Comparison of ENCODE assay signal across 24 cellular contexts in genomic region chr14:102211240-102211639, GRCh38.
"Had no signal": no experiment of that assay in that cellular context is flagged by ENCODE, and none has a peak within 500 bp of the region (broad histone marks: within the 10 kb centered on the region; RNA-seq: fewer than 3 reads in every experiment).

No MANE protein-coding gene starts in this region.

- H3K4me3 ChIP-seq: gastrocnemius medialis, left lung, pancreas, psoas muscle, upper lobe of left lung had no signal

- H3K27me3 ChIP-seq: gastrocnemius medialis, left lung, pancreas, upper lobe of left lung had no signal

- H3K4me1 Mint-ChIP-seq: activated CD4-positive, alpha-beta T cell treated with anti-CD3 and anti-CD28 coated beads, Interleukin-2, amount 10 ng/mL, durations not matched to agents 7 days and 5 days; mesothelial cell of epicardium had no signal

- H3K9me3 Mint-ChIP-seq: activated CD4-positive, alpha-beta T cell treated with anti-CD3 and anti-CD28 coated beads, Interleukin-2, amount 10 ng/mL, durations not matched to agents 7 days and 5 days; activated CD8-positive, alpha-beta T cell treated with anti-CD3 and anti-CD28 coated beads for 36 hours; activated naive CD4-positive, alpha-beta T cell treated with anti-CD3 and anti-CD28 coated beads, Interleukin-2, amount 50 U/mL, for 72 hours; activated T-cell treated with anti-CD3 and anti-CD28 coated beads, Interleukin-2, amount 50 U/mL, for 72 hours; central memory CD8-positive, alpha-beta T cell; dendritic cell treated with granulocyte-macrophage colony-stimulating factor and Interleukin-4, amounts not matched to agents 40 ng/mL and 50 ng/mL, for 4 days; mesothelial cell of epicardium; naive B cell; nephron progenitor cell; T-helper 1 cell treated with Interleukin-12 subunit alpha and Interleukin-12 subunit beta and Interleukin-4 antibody, amounts not matched to agents 30 μg/mL and 1 μg/mL, for 36 hours had no signal

- ATAC-seq: activated CD8-positive, alpha-beta T cell treated with anti-CD3 and anti-CD28 coated beads for 36 hours; activated naive CD4-positive, alpha-beta T cell treated with anti-CD3 and anti-CD28 coated beads, Interleukin-2, amount 50 U/mL, for 72 hours; activated T-cell treated with anti-CD3 and anti-CD28 coated beads, Interleukin-2, amount 50 U/mL, for 72 hours; gastrocnemius medialis; left lung; pancreas; psoas muscle had no signal

- H3K4me3 Mint-ChIP-seq: activated CD4-positive, alpha-beta T cell treated with anti-CD3 and anti-CD28 coated beads, Interleukin-2, amount 10 ng/mL, durations not matched to agents 7 days and 5 days; activated CD8-positive, alpha-beta T cell treated with anti-CD3 and anti-CD28 coated beads for 36 hours; activated T-cell treated with anti-CD3 and anti-CD28 coated beads, Interleukin-2, amount 50 U/mL, for 72 hours; central memory CD8-positive, alpha-beta T cell; dendritic cell treated with granulocyte-macrophage colony-stimulating factor and Interleukin-4, amounts not matched to agents 40 ng/mL and 50 ng/mL, for 4 days; mesothelial cell of epicardium; naive B cell; nephron progenitor cell; T-helper 1 cell treated with Interleukin-12 subunit alpha and Interleukin-12 subunit beta and Interleukin-4 antibody, amounts not matched to agents 30 μg/mL and 1 μg/mL, for 36 hours had no signal

- H3K36me3 ChIP-seq: gastrocnemius medialis had no signal

- H3K27me3 Mint-ChIP-seq: activated CD4-positive, alpha-beta T cell treated with anti-CD3 and anti-CD28 coated beads, Interleukin-2, amount 10 ng/mL, durations not matched to agents 7 days and 5 days; activated CD8-positive, alpha-beta T cell treated with anti-CD3 and anti-CD28 coated beads for 36 hours; central memory CD8-positive, alpha-beta T cell; dendritic cell treated with granulocyte-macrophage colony-stimulating factor and Interleukin-4, amounts not matched to agents 40 ng/mL and 50 ng/mL, for 4 days; naive B cell had no signal

- H3K36me3 Mint-ChIP-seq: activated naive CD4-positive, alpha-beta T cell treated with anti-CD3 and anti-CD28 coated beads, Interleukin-2, amount 50 U/mL, for 72 hours had no signal

- H3K9me3 ChIP-seq: gastrocnemius medialis, left lung, pancreas, psoas muscle, upper lobe of left lung had no signal

- H3K27ac Mint-ChIP-seq: activated CD4-positive, alpha-beta T cell treated with anti-CD3 and anti-CD28 coated beads, Interleukin-2, amount 10 ng/mL, durations not matched to agents 7 days and 5 days; activated CD8-positive, alpha-beta T cell treated with anti-CD3 and anti-CD28 coated beads for 36 hours; activated naive CD4-positive, alpha-beta T cell treated with anti-CD3 and anti-CD28 coated beads, Interleukin-2, amount 50 U/mL, for 72 hours; activated T-cell treated with anti-CD3 and anti-CD28 coated beads, Interleukin-2, amount 50 U/mL, for 72 hours; dendritic cell treated with granulocyte-macrophage colony-stimulating factor and Interleukin-4, amounts not matched to agents 40 ng/mL and 50 ng/mL, for 4 days; T-helper 1 cell treated with Interleukin-12 subunit alpha and Interleukin-12 subunit beta and Interleukin-4 antibody, amounts not matched to agents 30 μg/mL and 1 μg/mL, for 36 hours had no signal

- H3K27ac ChIP-seq: gastrocnemius medialis, pancreas, psoas muscle, upper lobe of left lung, WERI-Rb-1 had no signal

- DNase-seq: activated CD4-positive, alpha-beta T cell treated with anti-CD3 and anti-CD28 coated beads, Interleukin-2, amount 10 ng/mL, durations not matched to agents 7 days and 5 days; activated CD4-positive, CD25-positive, alpha-beta regulatory T cell treated with anti-CD3 and anti-CD28 coated beads, Interleukin-2, amount 50 U/mL, for 72 hours; activated CD8-positive, alpha-beta T cell treated with anti-CD3 and anti-CD28 coated beads for 36 hours; activated naive CD4-positive, alpha-beta T cell; activated T-cell treated with anti-CD3 and anti-CD28 coated beads for 4 hours; activated T-cell treated with anti-CD3 and anti-CD28 coated beads, Interleukin-2, amount 50 U/mL, for 72 hours; effector CD4-positive, alpha-beta T cell; gastrocnemius medialis; glutamatergic neuron; naive B cell; nephron progenitor cell; psoas muscle; stimulated activated naive CD4-positive, alpha-beta T cell treated with Interleukin-2 at 50 U/mL for 16 hours; SW 1271; T1000; upper lobe of left lung; WERI-Rb-1 had no signal
